2 cellular contexts compared by ENCODE assay signal in the genomic region with DNA sequence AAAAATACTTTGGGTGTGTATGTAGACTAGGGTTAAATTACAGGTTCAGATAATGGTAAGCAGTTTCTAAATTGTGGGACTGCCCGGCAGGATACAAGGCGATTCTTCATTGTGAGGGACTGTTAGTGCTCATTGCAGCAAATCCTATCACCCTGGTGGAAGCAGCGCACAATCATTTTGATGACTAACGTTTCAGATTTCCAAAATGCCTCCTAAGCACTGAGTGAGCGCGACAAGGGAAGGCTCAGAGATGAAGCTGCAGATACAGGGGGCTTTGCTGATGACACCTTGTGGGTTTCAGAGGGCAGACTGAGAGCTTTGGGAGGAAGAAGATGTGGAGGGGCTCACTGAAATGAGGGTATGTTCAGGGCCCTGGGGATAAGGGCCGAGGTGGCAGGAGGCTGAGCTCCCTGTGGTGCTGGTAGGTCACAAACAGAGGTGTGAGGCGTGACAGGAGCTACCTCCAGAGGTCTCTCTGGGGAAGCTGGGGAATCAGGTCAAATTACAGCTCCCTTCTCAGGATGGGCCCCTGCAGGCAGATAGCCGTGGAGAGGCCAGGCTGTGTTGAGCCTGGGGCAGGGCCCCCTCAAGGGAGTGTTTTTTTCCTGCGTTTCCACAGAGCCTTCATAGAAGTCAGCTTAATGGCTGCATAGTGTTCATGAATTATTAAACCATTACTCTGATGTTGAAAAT.
TF ChIP-seq lines count a peak whose summit lies in the region.

No MANE protein-coding gene starts in this region.

TF ChIP-seq in SK-N-SH treated with all-trans-retinoic acid at 6 μM for 48 hours, 23 proteins besides CTCF, POLR2A, EP300 and RAD21 (continued from another document):
- TF ChIP-seq, protein P1, sequence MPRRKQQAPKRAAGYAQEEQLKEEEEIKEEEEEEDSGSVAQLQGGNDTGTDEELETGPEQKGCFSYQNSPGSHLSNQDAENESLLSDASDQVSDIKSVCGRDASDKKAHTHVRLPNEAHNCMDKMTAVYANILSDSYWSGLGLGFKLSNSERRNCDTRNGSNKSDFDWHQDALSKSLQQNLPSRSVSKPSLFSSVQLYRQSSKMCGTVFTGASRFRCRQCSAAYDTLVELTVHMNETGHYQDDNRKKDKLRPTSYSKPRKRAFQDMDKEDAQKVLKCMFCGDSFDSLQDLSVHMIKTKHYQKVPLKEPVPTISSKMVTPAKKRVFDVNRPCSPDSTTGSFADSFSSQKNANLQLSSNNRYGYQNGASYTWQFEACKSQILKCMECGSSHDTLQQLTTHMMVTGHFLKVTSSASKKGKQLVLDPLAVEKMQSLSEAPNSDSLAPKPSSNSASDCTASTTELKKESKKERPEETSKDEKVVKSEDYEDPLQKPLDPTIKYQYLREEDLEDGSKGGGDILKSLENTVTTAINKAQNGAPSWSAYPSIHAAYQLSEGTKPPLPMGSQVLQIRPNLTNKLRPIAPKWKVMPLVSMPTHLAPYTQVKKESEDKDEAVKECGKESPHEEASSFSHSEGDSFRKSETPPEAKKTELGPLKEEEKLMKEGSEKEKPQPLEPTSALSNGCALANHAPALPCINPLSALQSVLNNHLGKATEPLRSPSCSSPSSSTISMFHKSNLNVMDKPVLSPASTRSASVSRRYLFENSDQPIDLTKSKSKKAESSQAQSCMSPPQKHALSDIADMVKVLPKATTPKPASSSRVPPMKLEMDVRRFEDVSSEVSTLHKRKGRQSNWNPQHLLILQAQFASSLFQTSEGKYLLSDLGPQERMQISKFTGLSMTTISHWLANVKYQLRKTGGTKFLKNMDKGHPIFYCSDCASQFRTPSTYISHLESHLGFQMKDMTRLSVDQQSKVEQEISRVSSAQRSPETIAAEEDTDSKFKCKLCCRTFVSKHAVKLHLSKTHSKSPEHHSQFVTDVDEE (CRISPR knock-in tag; IDR thresholded peaks at IDR 0.05), result no peak
- TF ChIP-seq ZNF565 (CRISPR knock-in tag; conservative IDR thresholded peaks at IDR 0.05; ENCODE audit: low read depth) (no peak), SNAI2 (CRISPR knock-in tag; IDR thresholded peaks at IDR 0.05) (no peak), BACH2 (CRISPR knock-in tag; IDR thresholded peaks at IDR 0.05; ENCODE audit: borderline replicate concordance) (no peak), ZNF8 (CRISPR knock-in tag; IDR thresholded peaks at IDR 0.05) (no peak), ARNTL (CRISPR knock-in tag; IDR thresholded peaks at IDR 0.05; ENCODE audit: borderline replicate concordance, low read depth) (no peak), CSDC2 (CRISPR knock-in tag; IDR thresholded peaks at IDR 0.05) (no peak), TOX (CRISPR knock-in tag; IDR thresholded peaks at IDR 0.05; ENCODE audit: borderline replicate concordance) (no peak)
- TF ChIP-seq, protein P2, sequence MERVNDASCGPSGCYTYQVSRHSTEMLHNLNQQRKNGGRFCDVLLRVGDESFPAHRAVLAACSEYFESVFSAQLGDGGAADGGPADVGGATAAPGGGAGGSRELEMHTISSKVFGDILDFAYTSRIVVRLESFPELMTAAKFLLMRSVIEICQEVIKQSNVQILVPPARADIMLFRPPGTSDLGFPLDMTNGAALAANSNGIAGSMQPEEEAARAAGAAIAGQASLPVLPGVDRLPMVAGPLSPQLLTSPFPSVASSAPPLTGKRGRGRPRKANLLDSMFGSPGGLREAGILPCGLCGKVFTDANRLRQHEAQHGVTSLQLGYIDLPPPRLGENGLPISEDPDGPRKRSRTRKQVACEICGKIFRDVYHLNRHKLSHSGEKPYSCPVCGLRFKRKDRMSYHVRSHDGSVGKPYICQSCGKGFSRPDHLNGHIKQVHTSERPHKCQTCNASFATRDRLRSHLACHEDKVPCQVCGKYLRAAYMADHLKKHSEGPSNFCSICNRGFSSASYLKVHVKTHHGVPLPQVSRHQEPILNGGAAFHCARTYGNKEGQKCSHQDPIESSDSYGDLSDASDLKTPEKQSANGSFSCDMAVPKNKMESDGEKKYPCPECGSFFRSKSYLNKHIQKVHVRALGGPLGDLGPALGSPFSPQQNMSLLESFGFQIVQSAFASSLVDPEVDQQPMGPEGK (CRISPR knock-in tag; IDR thresholded peaks at IDR 0.05; ENCODE audit: borderline replicate concordance), result no peak

TF ChIP-seq in H1, 55 proteins besides CTCF, POLR2A, EP300 and RAD21 (continued from another document):
- TF ChIP-seq GTF2F1 (IDR thresholded peaks at IDR 0.05; ENCODE audit: borderline replicate concordance, low read depth, low read length) (no peak), CREB1 (IDR thresholded peaks at IDR 0.05) (no peak), RNF2 (IDR thresholded peaks at IDR 0.05; ENCODE audit: borderline replicate concordance, low read depth, low read length, missing control alignments, poor library complexity, severe bottlenecking) (no peak), JUN (IDR thresholded peaks at IDR 0.05; ENCODE audit: low read depth, low read length) (no peak)
TF ChIP-seq in H1: peak in this region for 0.
